In genomic region chr13:103510007-103510406, GRCh38 we compare ENCODE assay signal across 2 cellular contexts.
A peak's percentile ranks its signal among the peaks of the same experiment; 100 is the strongest.
TF ChIP-seq lines count a peak whose summit lies in the region.

No MANE protein-coding gene starts in this region.

TF ChIP-seq in HEK293T, 16 proteins besides CTCF, POLR2A, EP300 and RAD21 (continued from another document):
- 0 out of 2 replicates have a peak, but pooled peaks have one; percentile 10 for TF ChIP-seq PKNOX1 (IDR thresholded peaks at IDR 0.05)

TF ChIP-seq in H1, 55 proteins besides CTCF, POLR2A, EP300 and RAD21 (continued from another document):
- TF ChIP-seq EGR1 (IDR thresholded peaks at IDR 0.05; ENCODE audit: borderline replicate concordance, low read depth, low read length) (no peak), CEBPB (IDR thresholded peaks at IDR 0.05; ENCODE audit: low read depth, low read length) (no peak), NANOG (IDR thresholded peaks at IDR 0.05; ENCODE audit: insufficient read depth, low read depth, low read length, poor library complexity, severe bottlenecking) (no peak), JUND (IDR thresholded peaks at IDR 0.05; ENCODE audit: low read length) (no peak), RBBP5 (IDR thresholded peaks at IDR 0.05; ENCODE audit: borderline replicate concordance, low read depth, low read length) (no peak), TCF12 (IDR thresholded peaks at IDR 0.05; ENCODE audit: low read depth, low read length) (no peak), BCL11A (IDR thresholded peaks at IDR 0.05; ENCODE audit: low read depth in 2 of 2, low read length in 2 of 2) (no peak), CBX8 (IDR thresholded peaks at IDR 0.05; ENCODE audit: borderline replicate concordance, low read depth, low read length) (no peak), PHF8 (conservative IDR thresholded peaks at IDR 0.05; ENCODE audit: low read depth, low read length) (no peak), CREB1 (IDR thresholded peaks at IDR 0.05) (no peak)
